Comparison of ENCODE assay signal across 28 cellular contexts in the genomic region with DNA sequence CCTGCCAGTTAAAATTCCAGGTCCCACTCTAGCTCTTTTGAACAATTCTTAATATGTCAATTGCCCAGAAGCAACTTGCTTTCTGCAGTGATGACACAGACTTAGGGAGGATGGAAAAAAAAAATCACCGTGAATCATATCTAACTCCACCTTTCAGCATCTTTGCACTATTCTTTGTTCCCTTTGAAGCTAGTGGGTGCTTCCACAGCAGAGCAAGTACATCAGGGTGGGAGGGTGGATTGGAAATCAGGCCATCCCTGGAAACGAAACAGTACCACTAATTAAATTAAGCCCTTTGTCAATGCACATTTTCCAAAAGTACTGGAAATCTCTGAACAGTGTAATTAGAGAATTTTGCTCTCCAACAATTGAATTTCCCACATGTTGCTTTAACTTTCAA.
"Had no signal": no experiment of that assay in that cellular context is flagged by ENCODE, and none has a peak within 500 bp of the region (broad histone marks: within the 10 kb centered on the region; RNA-seq: fewer than 3 reads in every experiment).

No MANE protein-coding gene starts in this region.

- H3K9me3 Mint-ChIP-seq: dendritic cell treated with granulocyte-macrophage colony-stimulating factor and Interleukin-4, amounts not matched to agents 40 ng/mL and 50 ng/mL, for 4 days; endodermal cell had no signal

- H3K4me1 ChIP-seq: colonic mucosa, esophagus squamous epithelium, foreskin keratinocyte, gastrocnemius medialis, heart left ventricle, heart right ventricle had no signal

- H3K27me3 ChIP-seq: colonic mucosa, dorsolateral prefrontal cortex, esophagus muscularis mucosa, esophagus squamous epithelium, gastrocnemius medialis, gastroesophageal sphincter, heart left ventricle, heart right ventricle had no signal

- DNase-seq: colonic mucosa; cortex of kidney; dermis blood vessel endothelial cell; dorsolateral prefrontal cortex; effector CD4-positive, alpha-beta T cell; effector CD8-positive, alpha-beta T cell; effector memory CD4-positive, alpha-beta T cell; effector memory CD8-positive, alpha-beta T cell; endodermal cell; erythroblast; esophagus squamous epithelium; foreskin fibroblast; foreskin keratinocyte; foreskin melanocyte; gastrocnemius medialis; glutamatergic neuron; heart left ventricle; heart right ventricle had no signal

- H3K27me3 Mint-ChIP-seq: dendritic cell treated with granulocyte-macrophage colony-stimulating factor and Interleukin-4, amounts not matched to agents 40 ng/mL and 50 ng/mL, for 4 days; effector memory CD8-positive, alpha-beta T cell had no signal

- H3K4me3 ChIP-seq: colonic mucosa, coronary artery, dorsolateral prefrontal cortex, esophagus muscularis mucosa, esophagus squamous epithelium, gastrocnemius medialis, gastroesophageal sphincter, heart left ventricle, heart right ventricle had no signal

- H3K36me3 ChIP-seq: colonic mucosa, esophagus muscularis mucosa, esophagus squamous epithelium, gastrocnemius medialis, gastroesophageal sphincter, heart left ventricle, heart right ventricle had no signal

- FAIRE-seq: colon, endometrium, endothelial cell of umbilical vein, frontal cortex had no signal

- H3K4me3 Mint-ChIP-seq: dendritic cell treated with granulocyte-macrophage colony-stimulating factor and Interleukin-4, amounts not matched to agents 40 ng/mL and 50 ng/mL, for 4 days; effector memory CD8-positive, alpha-beta T cell; endodermal cell had no signal

- H3K27ac ChIP-seq: colonic mucosa, coronary artery, dorsolateral prefrontal cortex, epithelial cell of prostate, esophagus muscularis mucosa, esophagus squamous epithelium, foreskin keratinocyte, gastrocnemius medialis, gastroesophageal sphincter, heart left ventricle, heart right ventricle had no signal

- H3K27ac Mint-ChIP-seq: dendritic cell treated with granulocyte-macrophage colony-stimulating factor and Interleukin-4, amounts not matched to agents 40 ng/mL and 50 ng/mL, for 4 days; effector memory CD8-positive, alpha-beta T cell; endodermal cell had no signal

- H3K4me1 Mint-ChIP-seq: endodermal cell had no signal

- ATAC-seq: effector memory CD8-positive, alpha-beta T cell; esophagus mucosa; foreskin keratinocyte; gastrocnemius medialis; gastroesophageal sphincter; heart left ventricle; heart right ventricle had no signal
